ENCODE assay signal across 16 cellular contexts in the genomic region with DNA sequence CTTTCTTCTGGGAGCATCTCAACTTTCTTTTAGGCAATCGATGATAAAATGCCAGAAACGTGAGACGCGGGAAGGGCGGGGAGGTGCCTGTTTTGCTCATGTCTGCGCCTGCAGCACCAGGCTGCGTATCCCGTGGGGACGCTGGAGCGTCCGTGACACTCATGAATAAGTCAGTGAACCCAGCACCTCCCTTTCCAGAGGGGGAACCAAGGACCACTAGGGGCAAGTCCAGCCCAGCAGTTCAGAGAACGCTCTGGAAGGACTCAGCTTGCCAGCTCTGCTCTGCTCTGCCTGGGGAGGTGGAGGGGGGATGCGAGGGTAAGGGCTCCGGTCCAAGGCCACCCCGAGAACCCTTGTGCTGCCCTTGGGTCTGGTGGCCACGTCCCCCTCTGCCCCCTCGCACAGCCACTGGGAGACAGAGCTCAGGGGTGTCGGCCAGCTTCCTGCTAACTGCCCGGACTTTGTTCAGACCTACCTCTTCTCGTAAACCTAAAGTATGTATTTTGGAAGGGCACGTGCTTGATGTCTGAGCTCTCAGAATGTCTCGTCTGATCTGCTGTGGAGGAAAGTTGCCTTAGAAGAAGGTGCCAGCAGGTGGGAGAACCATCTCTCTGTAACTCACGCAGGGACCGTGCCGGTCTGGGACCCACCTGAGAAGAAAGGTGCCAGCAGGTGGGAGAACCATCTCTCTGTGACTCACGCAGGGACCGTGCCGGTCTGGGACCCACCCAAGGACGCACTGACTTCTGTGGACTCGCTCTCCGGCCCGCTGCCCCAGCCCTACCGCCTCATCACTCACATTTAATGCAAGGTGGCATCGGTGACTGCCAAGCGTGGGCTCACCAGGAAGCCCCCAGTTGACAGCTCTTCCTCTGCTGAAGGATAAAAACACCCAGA. TPM values are rescaled to one million over a fixed set of nuclear protein-coding genes. Genes with fewer than 3 reads are reported as not detected.
"Had no signal": no experiment of that assay in that cellular context is flagged by ENCODE, and none has a peak within 500 bp of the region (broad histone marks: within the 10 kb centered on the region; RNA-seq: fewer than 3 reads in every experiment).

No MANE protein-coding gene starts in this region.

- DNase-seq: activated B cell treated with CpG ODN at 0.5 μM for 24 hours; activated CD4-positive, alpha-beta memory T cell treated with anti-CD3 and anti-CD28 coated beads for 36 hours; activated CD4-positive, alpha-beta T cell treated with anti-CD3 and anti-CD28 coated beads for 4 hours; activated CD8-positive, alpha-beta memory T cell treated with anti-CD3 and anti-CD28 coated beads, Interleukin-2, amount 10 ng/mL, durations not matched to agents 7 days and 5 days; activated T-cell treated with anti-CD3 and anti-CD28 coated beads, Interleukin-2, amount 50 U/mL, for 1 hour; mesendoderm; naive thymus-derived CD8-positive, alpha-beta T cell; stimulated activated naive CD4-positive, alpha-beta T cell; T-helper 1 cell; T-helper 9 cell had no signal

- ATAC-seq: activated CD8-positive, alpha-beta memory T cell treated with anti-CD3 and anti-CD28 coated beads, Interleukin-2, amount 10 ng/mL, durations not matched to agents 7 days and 5 days; naive thymus-derived CD8-positive, alpha-beta T cell; pancreas had no signal

- H3K36me3 ChIP-seq: cardiac muscle cell, pancreas, vagina had no signal

- H3K9me3 ChIP-seq: pancreas, tibial nerve, vagina had no signal

- H3K4me1 ChIP-seq: pancreas, tibial nerve, vagina had no signal

- H3K27ac ChIP-seq: cardiac muscle cell, pancreas, tibial nerve, vagina had no signal

- H3K4me3 ChIP-seq: cardiac muscle cell, pancreas, tibial nerve, vagina had no signal

- H3K27me3 ChIP-seq: cardiac muscle cell, pancreas, tibial nerve, vagina had no signal

- FAIRE-seq: frontal cortex, keratinocyte, pancreas had no signal

RNA-seq across cellular contexts. Expression of gene TMEM255B, which starts 34.0 kb away (rescaled TPM):
- total RNA-seq: cardiac muscle cell, frontal cortex had no signal
